ENCODE assay signal across 11 cellular contexts in genomic region chr19:54509200-54509940, GRCh38. TPM values are rescaled to one million over a fixed set of nuclear protein-coding genes. Genes with fewer than 3 reads are reported as not detected.
A peak's percentile ranks its signal among the peaks of the same experiment; 100 is the strongest.
DNase-seq lines count a peak whose midpoint lies in the region; ATAC-seq, FAIRE-seq and TF ChIP-seq lines count a peak whose summit lies in the region.
"Not testable (repeated sequence)": the region's sequence is repeated elsewhere in the genome, so short reads cannot be mapped to it uniquely, and the experiment has no call there.
"Had no signal": no experiment of that assay in that cellular context is flagged by ENCODE, and none has a peak within 500 bp of the region (broad histone marks: within the 10 kb centered on the region; RNA-seq: fewer than 3 reads in every experiment).

No MANE protein-coding gene starts in this region.

- not testable (repeated sequence) for H3K4me1 Mint-ChIP-seq in CD8-positive, alpha-beta T cell (ENCODE audit: low read depth)
- H3K4me1 Mint-ChIP-seq in activated B cell treated with CpG ODN at 0.5 μM for 24 hours: peaks cover 23% of the 10 kb centered on the region
- peaks cover 34% of the 10 kb centered on the region for H3K4me1 Mint-ChIP-seq in central memory CD8-positive, alpha-beta T cell
- peaks cover 37 to 43% of the 10 kb centered on the region in 2 donors for H3K4me1 Mint-ChIP-seq in natural killer cell treated with Interleukin-12 subunit alpha and Interleukin-12 subunit beta and Interleukin-15 and Interleukin-18, amount 100 ng/mL, for 72 hours (ENCODE audit: low read depth in 2 of 2)

- not testable (repeated sequence) for H3K4me3 Mint-ChIP-seq in CD8-positive, alpha-beta T cell; activated B cell treated with CpG ODN at 0.5 μM for 24 hours; central memory CD8-positive, alpha-beta T cell; natural killer cell treated with Interleukin-12 subunit alpha and Interleukin-12 subunit beta and Interleukin-15 and Interleukin-18, amount 100 ng/mL, for 72 hours

- intact Hi-C loops in CD8-positive, alpha-beta T cell (cut with DNase I, micrococcal nuclease); activated B cell treated with CpG ODN at 0.5 μM for 24 hours (cut with micrococcal nuclease); HepG2 (cut with micrococcal nuclease; ENCODE audit: unreplicated experiment): not testable (repeated sequence)

- not testable (repeated sequence) for H3K36me3 Mint-ChIP-seq in CD8-positive, alpha-beta T cell; activated B cell treated with CpG ODN at 0.5 μM for 24 hours (ENCODE audit: low read depth); central memory CD8-positive, alpha-beta T cell (ENCODE audit: insufficient read depth); natural killer cell treated with Interleukin-12 subunit alpha and Interleukin-12 subunit beta and Interleukin-15 and Interleukin-18, amount 100 ng/mL, for 72 hours

- POLR2A ChIA-PET in CD8-positive, alpha-beta T cell (lab: Charles Lee); activated B cell treated with CpG ODN at 0.5 μM for 24 hours (lab: Charles Lee); HepG2 (lab: Yijun Ruan, JAX): not testable (repeated sequence)

- peak overlapping the region; percentile 45; the same call in 1 of the 2 replicates for H3K4me2 ChIP-seq in HepG2 (ENCODE audit: low read depth, low read length)

- not testable (repeated sequence) for H3K4me3 ChIP-seq in CD8-positive, alpha-beta T cell (ENCODE audit: low read depth, low read length); HepG2 (replicated peaks in 1 of 3; ENCODE audit: insufficient read depth in 1 of 3, low read depth in 2 of 3, low read length in 3 of 3)

- H2AFZ ChIP-seq in HepG2 (ENCODE audit: low read length): not testable (repeated sequence)

- not testable (repeated sequence) for H3K9me3 Mint-ChIP-seq in CD8-positive, alpha-beta T cell; activated B cell treated with CpG ODN at 0.5 μM for 24 hours; central memory CD8-positive, alpha-beta T cell; natural killer cell treated with Interleukin-12 subunit alpha and Interleukin-12 subunit beta and Interleukin-15 and Interleukin-18, amount 100 ng/mL, for 72 hours

- not testable (repeated sequence) for TF ChIP-seq EP300 in HepG2 (IDR thresholded peaks at IDR 0.05; ENCODE audit: low read depth in 2 of 2, low read length in 2 of 2); HepG2 (CRISPR knock-in tag; IDR thresholded peaks at IDR 0.05; ENCODE audit: borderline replicate concordance)

- H3K9me3 ChIP-seq in CD8-positive, alpha-beta T cell (ENCODE audit: low read length); HepG2 (ENCODE audit: low read length): not testable (repeated sequence)

- TF ChIP-seq CTCF in CD8-positive, alpha-beta T cell (IDR thresholded peaks at IDR 0.05); activated B cell treated with CpG ODN at 0.5 μM for 24 hours (IDR thresholded peaks at IDR 0.05); HepG2 (CRISPR knock-in tag; IDR thresholded peaks at IDR 0.05): not testable (repeated sequence)

- in situ Hi-C loops in HepG2 (cut with HindIII; ENCODE audit: extremely low pct_ligation_motif_present, low pct_unique_long_range_greater_than_20kb): not testable (repeated sequence)

- peak; percentile 74 for ATAC-seq in CD8-positive, alpha-beta T cell
- ATAC-seq in activated B cell treated with CpG ODN at 0.5 μM for 24 hours (ENCODE audit: low read depth) (peak; percentile 92), HepG2 (peak; percentile 77)
- ATAC-seq in central memory CD8-positive, alpha-beta T cell (replicated peaks; ENCODE audit: extremely low read depth, poor library complexity, severe bottlenecking): peak; percentile 55
- peak; percentile 59 to 61 for ATAC-seq in natural killer cell treated with Interleukin-12 subunit alpha and Interleukin-12 subunit beta and Interleukin-15 and Interleukin-18, amount 100 ng/mL, for 72 hours

- H3K27me3 ChIP-seq in CD8-positive, alpha-beta T cell (ENCODE audit: insufficient read depth, low read length); HepG2 (ENCODE audit: control insufficient read depth in 1 of 2, insufficient read depth in 2 of 2, low read length in 2 of 2): not testable (repeated sequence)

- not testable (repeated sequence) for TF ChIP-seq POLR2A in HepG2 (IDR thresholded peaks at IDR 0.05; ENCODE audit: insufficient read depth in 1 of 2, low read depth in 2 of 2, low read length in 2 of 2)

- H3K27ac Mint-ChIP-seq in CD8-positive, alpha-beta T cell; activated B cell treated with CpG ODN at 0.5 μM for 24 hours; central memory CD8-positive, alpha-beta T cell (ENCODE audit: low read depth); natural killer cell treated with Interleukin-12 subunit alpha and Interleukin-12 subunit beta and Interleukin-15 and Interleukin-18, amount 100 ng/mL, for 72 hours: not testable (repeated sequence)

- TF ChIP-seq RAD21 in HepG2 (CRISPR knock-in tag; IDR thresholded peaks at IDR 0.05): not testable (repeated sequence)

- H3K79me2 ChIP-seq in HepG2 (ENCODE audit: insufficient read depth, low read length): not testable (repeated sequence)

- FAIRE-seq in HTR-8/SVneo (lab: Jason Lieb, UNC) (peak; percentile 69), HepG2 (lab: Jason Lieb, UNC) (peak; percentile 67), urothelium cell line (lab: Jason Lieb, UNC) (peak; percentile 92)

- BruUV-seq in HepG2 (replicated peaks; lab: Mats Ljungman, UMichigan): not testable (repeated sequence)

- H3K27me3 Mint-ChIP-seq in CD8-positive, alpha-beta T cell (ENCODE audit: low read depth): peaks cover 24% of the 10 kb centered on the region
- peaks cover 19% of the 10 kb centered on the region for H3K27me3 Mint-ChIP-seq in activated B cell treated with CpG ODN at 0.5 μM for 24 hours
- H3K27me3 Mint-ChIP-seq in central memory CD8-positive, alpha-beta T cell: peaks cover 24% of the 10 kb centered on the region
- not testable (repeated sequence) for H3K27me3 Mint-ChIP-seq in natural killer cell treated with Interleukin-12 subunit alpha and Interleukin-12 subunit beta and Interleukin-15 and Interleukin-18, amount 100 ng/mL, for 72 hours

- not testable (repeated sequence) for H3K27ac ChIP-seq in CD8-positive, alpha-beta T cell (ENCODE audit: low read depth, low read length); HepG2 (ENCODE audit: extremely low read length, insufficient read depth, low read length)

- WGBS in HepG2 (ENCODE audit: low lambda C conversion rate): 0% methylated on average over 2 of the region's 21 CpGs

- not testable (repeated sequence) for H3K36me3 ChIP-seq in CD8-positive, alpha-beta T cell (ENCODE audit: insufficient read depth, low read length); HepG2 (replicated peaks in 1 of 2; ENCODE audit: control insufficient read depth in 1 of 2, insufficient read depth in 2 of 2, low read length in 2 of 2)

- not testable (repeated sequence) for H3K4me1 ChIP-seq in CD8-positive, alpha-beta T cell (ENCODE audit: insufficient read depth, low read length)
- peaks cover 16% of the 10 kb centered on the region for H3K4me1 ChIP-seq in HepG2 (ENCODE audit: insufficient read depth, low read length)

- CTCF ChIA-PET in CD8-positive, alpha-beta T cell (lab: Charles Lee); activated B cell treated with CpG ODN at 0.5 μM for 24 hours (lab: Charles Lee); HepG2 (lab: Yijun Ruan, JAX; ENCODE audit: low intra/inter-chr PET ratio, low total read pairs): not testable (repeated sequence)

- not testable (repeated sequence) for DNase-seq in CD8-positive, alpha-beta T cell; HTR-8/SVneo (ENCODE audit: insufficient read length, low spot score); activated B cell treated with CpG ODN at 0.5 μM for 24 hours; central memory CD8-positive, alpha-beta T cell (ENCODE audit: low spot score in 2 of 2); HepG2 (ENCODE audit: low spot score); natural killer cell treated with Interleukin-12 subunit alpha and Interleukin-12 subunit beta and Interleukin-15 and Interleukin-18, amount 100 ng/mL, for 72 hours (ENCODE audit: low spot score); urothelium cell line (ENCODE audit: low spot score)
- DNase-seq in activated effector memory CD4-positive, alpha-beta T cell treated with Interleukin-2 at 50 U/mL for 16 hours: peak; percentile 5

- H3K9ac ChIP-seq in HepG2 (ENCODE audit: insufficient read depth, low read depth, low read length): not testable (repeated sequence)

- not testable (repeated sequence) for H4K20me1 ChIP-seq in HepG2 (ENCODE audit: insufficient read depth, low read length)

RNA-seq across cellular contexts. Expression of gene LAIR2, which starts 6.7 kb away (rescaled TPM):
- total RNA-seq in CD8-positive, alpha-beta T cell: not detected
- total RNA-seq in activated B cell treated with CpG ODN at 0.5 μM for 24 hours: not detected in 2 replicates
- total RNA-seq in HepG2 (2016; rRNA removed; fragmentation: Illumina TruSeq; extraction: Trizol): 0.76 and 1.3 TPM in 2 replicates
- 0.81 and 1.1 TPM in 2 replicates for total RNA-seq in HepG2 (2016; cell fraction: cytosol; rRNA removed; fragmentation: Illumina TruSeq; extraction: Trizol; ENCODE audit: low read depth)
- 0.92 and 0.93 TPM in 2 replicates for total RNA-seq in HepG2 (2016; cell fraction: insoluble cytoplasmic fraction; rRNA removed; fragmentation: Illumina TruSeq; extraction: Trizol)
- 0.34 and 0.46 TPM in 2 replicates for total RNA-seq in HepG2 (2016; cell fraction: membrane; rRNA removed; fragmentation: Illumina TruSeq; extraction: Trizol)
- total RNA-seq in HepG2 (2016; cell fraction: nucleus; rRNA removed; fragmentation: Illumina TruSeq; extraction: Trizol): not detected in 2 replicates
- polyA plus RNA-seq in HepG2 (2011; rRNA removed): 1.9 and 3.6 TPM in 2 replicates
- polyA plus RNA-seq in HepG2 (2011; cell fraction: cytosol; rRNA removed): 1.6 and 2.5 TPM in 2 replicates
- 1.1 TPM in 1 of 2 replicates, not detected in the other for polyA plus RNA-seq in HepG2 (2011; cell fraction: nucleus; rRNA removed)
- 0.46 and 0.76 TPM in 2 replicates for polyA plus RNA-seq in HepG2 (2012)
- polyA plus RNA-seq in HepG2 (2016; cell fraction: cytosol; fragmentation: Illumina TruSeq; extraction: Trizol; ENCODE audit: low read depth): 1.2 and 1.3 TPM in 2 replicates
- 0.67 TPM in 1 of 2 replicates, not detected in the other for polyA plus RNA-seq in HepG2 (2016; cell fraction: insoluble cytoplasmic fraction; fragmentation: Illumina TruSeq; extraction: Trizol; ENCODE audit: low read depth)
- 0.65 TPM in 1 of 2 replicates, not detected in the other for polyA plus RNA-seq in HepG2 (2016; cell fraction: membrane; fragmentation: Illumina TruSeq; extraction: Trizol; ENCODE audit: low read depth)
- 1.3 and 2.0 TPM in 2 replicates for polyA plus RNA-seq in HepG2 (2016; cell fraction: nucleus; fragmentation: Illumina TruSeq; extraction: Trizol; ENCODE audit: insufficient read depth, low read depth)
- not detected in 2 replicates for polyA minus RNA-seq in HepG2 (2011; rRNA and poly(A)+ RNA removed; ENCODE audit: low replicate concordance)
- not detected in 2 replicates for polyA minus RNA-seq in HepG2 (2011; cell fraction: cytosol; rRNA and poly(A)+ RNA removed)
- polyA minus RNA-seq in HepG2 (2011; cell fraction: nucleus; rRNA and poly(A)+ RNA removed): not detected in 2 replicates
- 10 to 100 TPM; 18.4 to 48.0 TPM for total RNA-seq in natural killer cell treated with Interleukin-12 subunit alpha and Interleukin-12 subunit beta and Interleukin-15 and Interleukin-18, amount 100 ng/mL, for 72 hours
- total RNA-seq: Calu3, HT1080, Right ventricle myocardium superior had no signal

RNA-seq across cellular contexts. Expression of gene CDC42EP5, which starts 36.3 kb away (rescaled TPM):
- not detected for total RNA-seq in CD8-positive, alpha-beta T cell
- total RNA-seq in activated B cell treated with CpG ODN at 0.5 μM for 24 hours (not detected in 2 replicates), HepG2 (2016; rRNA removed; fragmentation: Illumina TruSeq; extraction: Trizol) (0.83 and 1.6 TPM in 2 replicates)
- total RNA-seq in HepG2 (2016; cell fraction: cytosol; rRNA removed; fragmentation: Illumina TruSeq; extraction: Trizol; ENCODE audit: low read depth): 1.4 and 3.2 TPM in 2 replicates
- 1.00 and 1.6 TPM in 2 replicates for total RNA-seq in HepG2 (2016; cell fraction: insoluble cytoplasmic fraction; rRNA removed; fragmentation: Illumina TruSeq; extraction: Trizol)
- 1.4 and 1.9 TPM in 2 replicates for total RNA-seq in HepG2 (2016; cell fraction: membrane; rRNA removed; fragmentation: Illumina TruSeq; extraction: Trizol)
- not detected in 2 replicates for total RNA-seq in HepG2 (2016; cell fraction: nucleus; rRNA removed; fragmentation: Illumina TruSeq; extraction: Trizol)
- 0.34 and 0.41 TPM in 2 replicates for polyA plus RNA-seq in HepG2 (2011; rRNA removed)
- 0.37 and 0.90 TPM in 2 replicates for polyA plus RNA-seq in HepG2 (2011; cell fraction: cytosol; rRNA removed)
- 0.35 and 0.56 TPM in 2 replicates for polyA plus RNA-seq in HepG2 (2011; cell fraction: nucleus; rRNA removed)
- polyA plus RNA-seq in HepG2 (2012): 0.92 and 0.97 TPM in 2 replicates
- polyA plus RNA-seq in HepG2 (2016; cell fraction: cytosol; fragmentation: Illumina TruSeq; extraction: Trizol; ENCODE audit: low read depth): 2.2 and 4.1 TPM in 2 replicates
- polyA plus RNA-seq in HepG2 (2016; cell fraction: insoluble cytoplasmic fraction; fragmentation: Illumina TruSeq; extraction: Trizol; ENCODE audit: low read depth): 2.3 and 3.1 TPM in 2 replicates
- polyA plus RNA-seq in HepG2 (2016; cell fraction: membrane; fragmentation: Illumina TruSeq; extraction: Trizol; ENCODE audit: low read depth): 4.7 and 5.9 TPM in 2 replicates
- polyA plus RNA-seq in HepG2 (2016; cell fraction: nucleus; fragmentation: Illumina TruSeq; extraction: Trizol; ENCODE audit: insufficient read depth, low read depth): 1.2 and 2.4 TPM in 2 replicates
- 0.54 TPM in 1 of 2 replicates, not detected in the other for polyA minus RNA-seq in HepG2 (2011; rRNA and poly(A)+ RNA removed; ENCODE audit: low replicate concordance)
- polyA minus RNA-seq in HepG2 (2011; cell fraction: cytosol; rRNA and poly(A)+ RNA removed): 0.79 TPM in 1 of 2 replicates, not detected in the other
- not detected in 2 replicates for polyA minus RNA-seq in HepG2 (2011; cell fraction: nucleus; rRNA and poly(A)+ RNA removed)
- not detected for total RNA-seq in natural killer cell treated with Interleukin-12 subunit alpha and Interleukin-12 subunit beta and Interleukin-15 and Interleukin-18, amount 100 ng/mL, for 72 hours

RNA-seq across cellular contexts. Expression of gene LENG9, which starts 45.8 kb away (rescaled TPM):
- total RNA-seq in CD8-positive, alpha-beta T cell: 1 to 10 TPM; 2.3 to 2.7 TPM
- total RNA-seq in activated B cell treated with CpG ODN at 0.5 μM for 24 hours (6.3 and 8.5 TPM in 2 replicates), HepG2 (2016; rRNA removed; fragmentation: Illumina TruSeq; extraction: Trizol) (1.5 and 2.9 TPM in 2 replicates)
- 0.88 and 1.1 TPM in 2 replicates for total RNA-seq in HepG2 (2016; cell fraction: cytosol; rRNA removed; fragmentation: Illumina TruSeq; extraction: Trizol; ENCODE audit: low read depth)
- 1.8 and 2.6 TPM in 2 replicates for total RNA-seq in HepG2 (2016; cell fraction: insoluble cytoplasmic fraction; rRNA removed; fragmentation: Illumina TruSeq; extraction: Trizol)
- total RNA-seq in HepG2 (2016; cell fraction: membrane; rRNA removed; fragmentation: Illumina TruSeq; extraction: Trizol): 1.8 and 2.1 TPM in 2 replicates
- 1.9 and 2.7 TPM in 2 replicates for total RNA-seq in HepG2 (2016; cell fraction: nucleus; rRNA removed; fragmentation: Illumina TruSeq; extraction: Trizol)
- polyA plus RNA-seq in HepG2 (2011; rRNA removed): 0.75 and 1.2 TPM in 2 replicates
- 0.86 and 1.8 TPM in 2 replicates for polyA plus RNA-seq in HepG2 (2011; cell fraction: cytosol; rRNA removed)
- polyA plus RNA-seq in HepG2 (2011; cell fraction: nucleus; rRNA removed): 1.7 TPM in 2 replicates
- polyA plus RNA-seq in HepG2 (2012): 1.5 and 1.8 TPM in 2 replicates
- polyA plus RNA-seq in HepG2 (2016; cell fraction: cytosol; fragmentation: Illumina TruSeq; extraction: Trizol; ENCODE audit: low read depth): 0.32 and 0.38 TPM in 2 replicates
- 1.4 and 1.5 TPM in 2 replicates for polyA plus RNA-seq in HepG2 (2016; cell fraction: insoluble cytoplasmic fraction; fragmentation: Illumina TruSeq; extraction: Trizol; ENCODE audit: low read depth)
- polyA plus RNA-seq in HepG2 (2016; cell fraction: membrane; fragmentation: Illumina TruSeq; extraction: Trizol; ENCODE audit: low read depth): 0.65 and 1.0 TPM in 2 replicates
- 0.95 and 1.2 TPM in 2 replicates for polyA plus RNA-seq in HepG2 (2016; cell fraction: nucleus; fragmentation: Illumina TruSeq; extraction: Trizol; ENCODE audit: insufficient read depth, low read depth)
- 5.7 and 6.2 TPM in 2 replicates for polyA minus RNA-seq in HepG2 (2011; rRNA and poly(A)+ RNA removed; ENCODE audit: low replicate concordance)
- 3.4 and 3.7 TPM in 2 replicates for polyA minus RNA-seq in HepG2 (2011; cell fraction: cytosol; rRNA and poly(A)+ RNA removed)
- polyA minus RNA-seq in HepG2 (2011; cell fraction: nucleus; rRNA and poly(A)+ RNA removed): 2.7 and 3.9 TPM in 2 replicates
- total RNA-seq in natural killer cell treated with Interleukin-12 subunit alpha and Interleukin-12 subunit beta and Interleukin-15 and Interleukin-18, amount 100 ng/mL, for 72 hours: 1 to 10 TPM; 6.0 to 9.9 TPM

Comparison
In these comparisons a context has a peak if more than half of its experiments do, and no peak if none do; other contexts are left out.
1. RNA of gene LAIR2, which starts 6.7 kb away (total RNA-seq): 18.4 to 48.0 TPM in natural killer cell treated with Interleukin-12 subunit alpha and Interleukin-12 subunit beta and Interleukin-15 and Interleukin-18, amount 100 ng/mL, for 72 hours; 0.34 to 1.3 TPM in HepG2, not detected in CD8-positive, alpha-beta T cell and not detected in activated B cell treated with CpG ODN at 0.5 μM for 24 hours; every median in the first group is over 4 times any median in the second.
2. Peak in every context shown above with its lines, with median percentiles within 50 percentile points of each other: ATAC-seq.